Comparison of ENCODE assay signal across 14 cellular contexts in genomic region chr1:217495249-217495648, GRCh38.
A peak's percentile ranks its signal among the peaks of the same experiment; 100 is the strongest.
DNase-seq lines count a peak whose midpoint lies in the region; ATAC-seq lines count a peak whose summit lies in the region.
"Had no signal": no experiment of that assay in that cellular context is flagged by ENCODE, and none has a peak within 500 bp of the region (broad histone marks: within the 10 kb centered on the region; RNA-seq: fewer than 3 reads in every experiment).

No MANE protein-coding gene starts in this region.

- no peak overlapping the region for H3K4me3 Mint-ChIP-seq in activated naive CD4-positive, alpha-beta T cell treated with anti-CD3 and anti-CD28 coated beads for 36 hours
- no peak overlapping the region for H3K4me3 Mint-ChIP-seq in stimulated activated memory B cell treated with anti-CD40 and anti-IgM and Interleukin-4, amounts not matched to agents 10 μg/mL and 1 μg/mL and 100 μg/mL, for 72 hours
- H3K4me3 Mint-ChIP-seq: activated CD8-positive, alpha-beta T cell treated with anti-CD3 and anti-CD28 coated beads, Interleukin-2, amount 10 ng/mL, durations not matched to agents 7 days and 5 days; naive B cell; stimulated activated naive CD8-positive, alpha-beta T cell treated with anti-CD3 and anti-CD28 coated beads, Interleukin-15, amount 100 ng/mL, for 72 hours had no signal

- DNase-seq in activated naive CD4-positive, alpha-beta T cell treated with anti-CD3 and anti-CD28 coated beads for 36 hours: no peak
- no peak for DNase-seq in activated naive CD4-positive, alpha-beta T cell (lab: John Stamatoyannopoulos, UW)
- no peak for DNase-seq in activated CD8-positive, alpha-beta memory T cell treated with anti-CD3 and anti-CD28 coated beads, Interleukin-2, amount 50 U/mL, for 4 hours
- DNase-seq in NCI-H345 (lab: John Stamatoyannopoulos, UW): no peak
- no peak for DNase-seq in NCI-H2029 (lab: John Stamatoyannopoulos, UW)
- DNase-seq: activated CD8-positive, alpha-beta T cell treated with anti-CD3 and anti-CD28 coated beads, Interleukin-2, amount 10 ng/mL, durations not matched to agents 7 days and 5 days; naive B cell; NCI-H2171 treated with DMSO at 0.1 percent for 48 hours; SK-N-SH; stimulated activated naive CD8-positive, alpha-beta T cell treated with anti-CD3 and anti-CD28 coated beads, Interleukin-15, amount 100 ng/mL, for 72 hours had no signal

- H3K27ac Mint-ChIP-seq in activated naive CD4-positive, alpha-beta T cell treated with anti-CD3 and anti-CD28 coated beads for 36 hours: peak overlapping the region; percentile 36
- peak overlapping the region; percentile 65 for H3K27ac Mint-ChIP-seq in stimulated activated memory B cell treated with anti-CD40 and anti-IgM and Interleukin-4, amounts not matched to agents 10 μg/mL and 1 μg/mL and 100 μg/mL, for 72 hours
- H3K27ac Mint-ChIP-seq: activated CD8-positive, alpha-beta T cell treated with anti-CD3 and anti-CD28 coated beads, Interleukin-2, amount 10 ng/mL, durations not matched to agents 7 days and 5 days; stimulated activated naive CD8-positive, alpha-beta T cell treated with anti-CD3 and anti-CD28 coated beads, Interleukin-15, amount 100 ng/mL, for 72 hours had no signal

- H3K36me3 Mint-ChIP-seq in activated naive CD4-positive, alpha-beta T cell treated with anti-CD3 and anti-CD28 coated beads for 36 hours (ENCODE audit: low read depth): peaks cover 24% of the 10 kb centered on the region
- H3K36me3 Mint-ChIP-seq in stimulated activated memory B cell treated with anti-CD40 and anti-IgM and Interleukin-4, amounts not matched to agents 10 μg/mL and 1 μg/mL and 100 μg/mL, for 72 hours: peaks cover 35% of the 10 kb centered on the region

- CTCF ChIA-PET in activated naive CD4-positive, alpha-beta T cell treated with anti-CD3 and anti-CD28 coated beads for 36 hours (lab: Charles Lee): no interaction called here

- intact Hi-C loops in activated naive CD4-positive, alpha-beta T cell treated with anti-CD3 and anti-CD28 coated beads for 36 hours (cut with micrococcal nuclease): loop anchor here (1.0 kb wide), 1 partner anchor 13 kb away; no protein-coding TSS in a partner anchor

- H3K4me1 Mint-ChIP-seq in activated naive CD4-positive, alpha-beta T cell treated with anti-CD3 and anti-CD28 coated beads for 36 hours (ENCODE audit: low read depth): peaks cover 5% of the 10 kb centered on the region
- H3K4me1 Mint-ChIP-seq in stimulated activated memory B cell treated with anti-CD40 and anti-IgM and Interleukin-4, amounts not matched to agents 10 μg/mL and 1 μg/mL and 100 μg/mL, for 72 hours: peaks cover 15% of the 10 kb centered on the region
- H3K4me1 Mint-ChIP-seq: naive B cell; stimulated activated naive CD8-positive, alpha-beta T cell treated with anti-CD3 and anti-CD28 coated beads, Interleukin-15, amount 100 ng/mL, for 72 hours had no signal

- peak; percentile 94 for ATAC-seq in GM21723 (IDR thresholded peaks at IDR 0.05; ENCODE audit: unreplicated experiment)
- peak; percentile 93 for ATAC-seq in HG03175 (IDR thresholded peaks at IDR 0.05; ENCODE audit: unreplicated experiment)
- peak; percentile 92 for ATAC-seq in stimulated activated memory B cell treated with anti-CD40 and anti-IgM and Interleukin-4, amounts not matched to agents 10 μg/mL and 1 μg/mL and 100 μg/mL, for 72 hours
- ATAC-seq: activated CD8-positive, alpha-beta T cell treated with anti-CD3 and anti-CD28 coated beads, Interleukin-2, amount 10 ng/mL, durations not matched to agents 7 days and 5 days; esophagus mucosa; stimulated activated naive CD8-positive, alpha-beta T cell treated with anti-CD3 and anti-CD28 coated beads, Interleukin-15, amount 100 ng/mL, for 72 hours had no signal

- no peaks in the 10 kb centered on the region for H3K27me3 Mint-ChIP-seq in activated naive CD4-positive, alpha-beta T cell treated with anti-CD3 and anti-CD28 coated beads for 36 hours (ENCODE audit: low read depth)
- H3K27me3 Mint-ChIP-seq in stimulated activated memory B cell treated with anti-CD40 and anti-IgM and Interleukin-4, amounts not matched to agents 10 μg/mL and 1 μg/mL and 100 μg/mL, for 72 hours: no peaks in the 10 kb centered on the region
- H3K27me3 Mint-ChIP-seq: naive B cell; stimulated activated naive CD8-positive, alpha-beta T cell treated with anti-CD3 and anti-CD28 coated beads, Interleukin-15, amount 100 ng/mL, for 72 hours had no signal

- H3K9me3 Mint-ChIP-seq in activated naive CD4-positive, alpha-beta T cell treated with anti-CD3 and anti-CD28 coated beads for 36 hours: no peaks in the 10 kb centered on the region
- H3K9me3 Mint-ChIP-seq in stimulated activated memory B cell treated with anti-CD40 and anti-IgM and Interleukin-4, amounts not matched to agents 10 μg/mL and 1 μg/mL and 100 μg/mL, for 72 hours: no peaks in the 10 kb centered on the region
- H3K9me3 Mint-ChIP-seq: naive B cell; stimulated activated naive CD8-positive, alpha-beta T cell treated with anti-CD3 and anti-CD28 coated beads, Interleukin-15, amount 100 ng/mL, for 72 hours had no signal
